Comparison of ENCODE assay signal across 11 cellular contexts in genomic region chr2:10493075-10493635, GRCh38. TPM values are rescaled to one million over a fixed set of nuclear protein-coding genes. Genes with fewer than 3 reads are reported as not detected.
A peak's percentile ranks its signal among the peaks of the same experiment; 100 is the strongest.
DNase-seq lines count a peak whose midpoint lies in the region; ATAC-seq and TF ChIP-seq lines count a peak whose summit lies in the region.
"Had no signal": no experiment of that assay in that cellular context is flagged by ENCODE, and none has a peak within 500 bp of the region (broad histone marks: within the 10 kb centered on the region; RNA-seq: fewer than 3 reads in every experiment).

No MANE protein-coding gene starts in this region.

- H3K4me1 Mint-ChIP-seq in activated CD4-positive, alpha-beta memory T cell treated with anti-CD3 and anti-CD28 coated beads for 36 hours (ENCODE audit: low read depth), result peaks cover 43% of the 10 kb centered on the region
- H3K4me1 Mint-ChIP-seq in memory B cell (peaks cover 15% of the 10 kb centered on the region), glutamatergic neuron (ENCODE audit: low read depth, unreplicated experiment) (no peaks in the 10 kb centered on the region)

- H3K9me3 Mint-ChIP-seq in activated CD4-positive, alpha-beta memory T cell treated with anti-CD3 and anti-CD28 coated beads for 36 hours, result peaks cover 2% of the 10 kb centered on the region
- H3K9me3 Mint-ChIP-seq in memory B cell (peaks cover 3% of the 10 kb centered on the region), glutamatergic neuron (ENCODE audit: unreplicated experiment) (peaks cover 1% of the 10 kb centered on the region)
- H3K9me3 Mint-ChIP-seq: activated T-helper 1 cell treated with anti-CD3 and anti-CD28 coated beads, Interleukin-12 subunit alpha, Interleukin-12 subunit beta, Interleukin-2, Interleukin-4 antibody, amounts not matched to agents 30 ng/mL and 10 ng/mL and 1 ng/mL, durations not matched to agents 14 hours and 24 hours and 36 hours had no signal

- H3K27ac Mint-ChIP-seq in activated CD4-positive, alpha-beta memory T cell treated with anti-CD3 and anti-CD28 coated beads for 36 hours, result peak overlapping the region; percentile 83
- H3K27ac Mint-ChIP-seq in memory B cell (peak overlapping the region; percentile 75), glutamatergic neuron (ENCODE audit: unreplicated experiment) (no peak overlapping the region)
- H3K27ac Mint-ChIP-seq: activated T-helper 1 cell treated with anti-CD3 and anti-CD28 coated beads, Interleukin-12 subunit alpha, Interleukin-12 subunit beta, Interleukin-2, Interleukin-4 antibody, amounts not matched to agents 30 ng/mL and 10 ng/mL and 1 ng/mL, durations not matched to agents 14 hours and 24 hours and 36 hours had no signal

- intact Hi-C loops in activated CD4-positive, alpha-beta memory T cell treated with anti-CD3 and anti-CD28 coated beads for 36 hours (cut with micrococcal nuclease), result loop anchor here (1.0 to 5.0 kb wide), 4 partner anchors 44 to 373 kb away; partner anchors contain the start of gene ODC1

- H3K4me3 Mint-ChIP-seq in activated CD4-positive, alpha-beta memory T cell treated with anti-CD3 and anti-CD28 coated beads for 36 hours, result peak overlapping the region; percentile 21
- H3K4me3 Mint-ChIP-seq in memory B cell, result no peak overlapping the region
- no peak overlapping the region for H3K4me3 Mint-ChIP-seq in glutamatergic neuron (ENCODE audit: unreplicated experiment)
- H3K4me3 Mint-ChIP-seq: activated T-helper 1 cell treated with anti-CD3 and anti-CD28 coated beads, Interleukin-12 subunit alpha, Interleukin-12 subunit beta, Interleukin-2, Interleukin-4 antibody, amounts not matched to agents 30 ng/mL and 10 ng/mL and 1 ng/mL, durations not matched to agents 14 hours and 24 hours and 36 hours had no signal

- no peaks in the 10 kb centered on the region for H3K36me3 Mint-ChIP-seq in activated CD4-positive, alpha-beta memory T cell treated with anti-CD3 and anti-CD28 coated beads for 36 hours
- H3K36me3 Mint-ChIP-seq in memory B cell (peaks cover 7% of the 10 kb centered on the region), glutamatergic neuron (ENCODE audit: unreplicated experiment) (peaks cover 7% of the 10 kb centered on the region)

- no peak for TF ChIP-seq CTCF in glutamatergic neuron (IDR thresholded peaks at IDR 0.05; ENCODE audit: partially characterized antibody, unreplicated experiment)

- peak; percentile 9 for ATAC-seq in GM21717 (IDR thresholded peaks at IDR 0.05; ENCODE audit: unreplicated experiment)
- ATAC-seq in memory B cell (ENCODE audit: low read depth), result peak; percentile 7
- ATAC-seq: sciatic nerve had no signal

- H3K27me3 Mint-ChIP-seq in activated CD4-positive, alpha-beta memory T cell treated with anti-CD3 and anti-CD28 coated beads for 36 hours, result peaks cover 7% of the 10 kb centered on the region
- H3K27me3 Mint-ChIP-seq in memory B cell (peaks cover 13% of the 10 kb centered on the region), glutamatergic neuron (ENCODE audit: unreplicated experiment) (peaks cover 2% of the 10 kb centered on the region)

- CTCF ChIA-PET in activated CD4-positive, alpha-beta memory T cell treated with anti-CD3 and anti-CD28 coated beads for 36 hours (lab: Charles Lee), result interaction anchor here (0.8 to 1.7 kb wide), 3 partner anchors 10 to 45 kb away, joined by 3 to 6 read pairs (median 4); partner anchors contain the start of gene ODC1

- POLR2A ChIA-PET in activated CD4-positive, alpha-beta memory T cell treated with anti-CD3 and anti-CD28 coated beads for 36 hours (lab: Charles Lee), result interaction anchor here (0.6 to 1.7 kb wide), 4 partner anchors 45 to 289 kb away, joined by 3 to 7 read pairs (median 3); partner anchors contain the start of gene ODC1

- DNase-seq in NCI-H1092 treated with DMSO at 0.1 percent for 48 hours (lab: John Stamatoyannopoulos, UW), result peak; percentile 15
- no peak for DNase-seq in NCI-H1092 (lab: John Stamatoyannopoulos, UW)
- DNase-seq in activated CD4-positive, alpha-beta memory T cell treated with anti-CD3 and anti-CD28 coated beads for 36 hours, result peak; percentile 3
- DNase-seq in memory B cell (ENCODE audit: low spot score in 2 of 2), result no peak
- DNase-seq in stimulated activated naive CD4-positive, alpha-beta T cell (lab: John Stamatoyannopoulos, UW), result no peak
- DNase-seq in stimulated activated CD4-positive, alpha-beta T cell treated with anti-CD3 and anti-CD28 coated beads, Interleukin-2, amount 100 ng/mL, for 48 hours, result no peak
- DNase-seq in glutamatergic neuron, result no peak
- DNase-seq: NCI-H1930 had no signal

RNA-seq across cellular contexts. Expression of gene ODC1, which starts 45.0 kb away (rescaled TPM):
- 100 to 1,000 TPM; 138 to 142 TPM for total RNA-seq in activated CD4-positive, alpha-beta memory T cell treated with anti-CD3 and anti-CD28 coated beads for 36 hours
- 88.0 TPM for total RNA-seq in glutamatergic neuron (ENCODE audit: unreplicated experiment)

Comparison
In these comparisons a context has a peak if more than half of its experiments do, and no peak if none do; other contexts are left out.
1. DNase-seq: peak in NCI-H1092 treated with DMSO at 0.1 percent for 48 hours (single experiment) and activated CD4-positive, alpha-beta memory T cell treated with anti-CD3 and anti-CD28 coated beads for 36 hours (single experiment); none in NCI-H1092 (single experiment), memory B cell (0 of 2), stimulated activated naive CD4-positive, alpha-beta T cell (0 of 6), stimulated activated CD4-positive, alpha-beta T cell treated with anti-CD3 and anti-CD28 coated beads, Interleukin-2, amount 100 ng/mL, for 48 hours (0 of 2) and glutamatergic neuron (single experiment).